ENCODE assay signal across 8 cellular contexts in genomic region chr1:172778461-172779455, GRCh38.
DNase-seq lines count a peak whose midpoint lies in the region; ATAC-seq, FAIRE-seq and TF ChIP-seq lines count a peak whose summit lies in the region.

No MANE protein-coding gene starts in this region.

- H3K36me3 Mint-ChIP-seq in GM23338 (ENCODE audit: low read depth) = no peaks in the 10 kb centered on the region

- TF ChIP-seq RAD21 in HepG2 (CRISPR knock-in tag; IDR thresholded peaks at IDR 0.05) = no peak

- H3K4me3 Mint-ChIP-seq in GM23338 = no peak overlapping the region

- peaks cover 8% of the 10 kb centered on the region for H3K9me2 ChIP-seq in GM23338 (ENCODE audit: insufficient read depth)

- H3K36me3 ChIP-seq in GM23338 (ENCODE audit: insufficient read depth) (no peaks in the 10 kb centered on the region), OCI-LY3 (replicated peaks; ENCODE audit: low read depth, low read length) (no peaks in the 10 kb centered on the region), HepG2 (replicated peaks in 1 of 2; ENCODE audit: control insufficient read depth in 1 of 2, insufficient read depth in 2 of 2, low read length in 2 of 2) (no peaks in the 10 kb centered on the region)

- TF ChIP-seq POLR2A in GM12891 (IDR thresholded peaks at IDR 0.05; ENCODE audit: low read depth, low read length) (no peak), HepG2 (IDR thresholded peaks at IDR 0.05; ENCODE audit: insufficient read depth in 1 of 2, low read depth in 2 of 2, low read length in 2 of 2) (no peak)

- H3K79me2 ChIP-seq in GM23338 (replicated peaks; ENCODE audit: insufficient read depth) (no peaks in the 10 kb centered on the region), OCI-LY3 (ENCODE audit: low read length) (no peaks in the 10 kb centered on the region), HepG2 (ENCODE audit: insufficient read depth, low read length) (no peaks in the 10 kb centered on the region)

- no peaks in the 10 kb centered on the region for H3K27me3 Mint-ChIP-seq in GM23338 (ENCODE audit: insufficient read depth, low read depth, poor library complexity)

- CTCF ChIA-PET in HepG2 (lab: Yijun Ruan, JAX; ENCODE audit: low intra/inter-chr PET ratio, low total read pairs) = no interaction called here

- no peaks in the 10 kb centered on the region for H3F3A ChIP-seq in GM23338 (replicated peaks; ENCODE audit: low read depth)

- H3K9me3 ChIP-seq in OCI-LY3 (ENCODE audit: insufficient read depth, low read length) = no peaks in the 10 kb centered on the region; the same call in 1 of the 2 replicates
- no peaks in the 10 kb centered on the region for H3K9me3 ChIP-seq in HepG2 (ENCODE audit: low read length)

- H3K9me3 Mint-ChIP-seq in GM23338 = peaks cover 7% of the 10 kb centered on the region; the same call in 1 of the 3 replicates

- H3K4me2 ChIP-seq in GM23338 = no peak overlapping the region
- peak overlapping the region; percentile 63 for H3K4me2 ChIP-seq in OCI-LY3 (ENCODE audit: low read length)
- no peak overlapping the region for H3K4me2 ChIP-seq in HepG2 (ENCODE audit: low read depth, low read length)

- no peaks in the 10 kb centered on the region for H3K27me3 ChIP-seq in GM23338 (ENCODE audit: insufficient read depth)
- H3K27me3 ChIP-seq in OCI-LY3 (ENCODE audit: low read depth, low read length) = no peaks in the 10 kb centered on the region
- no peaks in the 10 kb centered on the region; a peak in 1 of 5 replicates for H3K27me3 ChIP-seq in HepG2 (ENCODE audit: control insufficient read depth in 1 of 2, insufficient read depth in 2 of 2, low read length in 2 of 2)

- H2AFZ ChIP-seq in GM23338 = no peak overlapping the region
- H2AFZ ChIP-seq in OCI-LY3 (ENCODE audit: low read depth, low read length) = peak overlapping the region; percentile 41; the same call in 1 of the 2 replicates
- no peak overlapping the region for H2AFZ ChIP-seq in HepG2 (ENCODE audit: low read length)

- H3K4me3 ChIP-seq in GM23338 (no peak overlapping the region), OCI-LY3 (ENCODE audit: low read length) (peak overlapping the region; percentile 33), HepG2 (replicated peaks in 1 of 3; ENCODE audit: insufficient read depth in 1 of 3, low read depth in 2 of 3, low read length in 3 of 3) (no peak overlapping the region)

- no peak for ATAC-seq in GM23338
- no peak for ATAC-seq in HepG2

- H3K4me1 ChIP-seq in GM23338 (ENCODE audit: insufficient read depth) (no peaks in the 10 kb centered on the region), OCI-LY3 (ENCODE audit: low read length) (peaks cover 56% of the 10 kb centered on the region), HepG2 (ENCODE audit: insufficient read depth, low read length) (0 out of 2 replicates have a peak, but pooled peaks cover 6% of the 10 kb centered on the region)

- no TSS peak for BruUV-seq in HepG2 (replicated peaks; lab: Mats Ljungman, UMichigan)

- intact Hi-C loops in HepG2 (cut with micrococcal nuclease; ENCODE audit: unreplicated experiment) = no loop called here

- H3K4me1 Mint-ChIP-seq in GM23338 = peaks cover 8% of the 10 kb centered on the region; the same call in 2 of the 3 replicates

- WGBS in HepG2 (ENCODE audit: low lambda C conversion rate) = 23% methylated on average over 7 of the region's 7 CpGs

- FAIRE-seq in GM12891 (lab: Jason Lieb, UNC) (peak; percentile 90), HepG2 (lab: Jason Lieb, UNC) (no peak)

- H4K20me1 ChIP-seq in GM23338 (replicated peaks; ENCODE audit: insufficient read depth) (no peaks in the 10 kb centered on the region), OCI-LY3 (ENCODE audit: insufficient read depth, low read length) (no peaks in the 10 kb centered on the region), HepG2 (ENCODE audit: insufficient read depth, low read length) (no peaks in the 10 kb centered on the region)

- DNase-seq in GM12891 (ENCODE audit: insufficient read length, low spot score) = peak; percentile 16
- peak; percentile 21 for DNase-seq in GM23338 (ENCODE audit: low spot score)
- DNase-seq in HepG2 (ENCODE audit: low spot score) = no peak
- no peak for DNase-seq in T-helper 9 cell
- no peak for DNase-seq in NCI-H1694 (lab: John Stamatoyannopoulos, UW)
- no peak for DNase-seq in NCI-H82 treated with DMSO at 0.1 percent for 48 hours (lab: John Stamatoyannopoulos, UW; ENCODE audit: unreplicated experiment)
- no peak for DNase-seq in NCI-H524 (lab: John Stamatoyannopoulos, UW)

- H3K27ac ChIP-seq in GM23338 (ENCODE audit: low read depth) (no peak overlapping the region), OCI-LY3 (ENCODE audit: low read length) (peak overlapping the region; percentile 67), HepG2 (ENCODE audit: extremely low read length, insufficient read depth, low read length) (no peak overlapping the region)

- no peak overlapping the region for H3K27ac Mint-ChIP-seq in GM23338

- TF ChIP-seq EP300 in HepG2 (IDR thresholded peaks at IDR 0.05; ENCODE audit: low read depth in 2 of 2, low read length in 2 of 2) (no peak), HepG2 (CRISPR knock-in tag; IDR thresholded peaks at IDR 0.05; ENCODE audit: borderline replicate concordance) (no peak)

- peak overlapping the region; percentile 47 for H3K9ac ChIP-seq in OCI-LY3 (ENCODE audit: low read length)
- no peak overlapping the region for H3K9ac ChIP-seq in HepG2 (ENCODE audit: insufficient read depth, low read depth, low read length)

- in situ Hi-C loops in HepG2 (cut with HindIII; ENCODE audit: extremely low pct_ligation_motif_present, low pct_unique_long_range_greater_than_20kb) = no loop called here

- TF ChIP-seq CTCF in GM23338 (conservative IDR thresholded peaks at IDR 0.05; ENCODE audit: low read depth in 2 of 2) (peak in 1 of 2 experiments; percentile 27; a peak in 1 of 4 replicates), OCI-LY3 (IDR thresholded peaks at IDR 0.05; ENCODE audit: low read depth, low read length) (peak; percentile 67), HepG2 (CRISPR knock-in tag; IDR thresholded peaks at IDR 0.05) (no peak)

- POLR2A ChIA-PET in HepG2 (lab: Yijun Ruan, JAX) = no interaction called here

TF ChIP-seq in GM12891, 5 proteins besides CTCF, POLR2A, EP300 and RAD21:
- TF ChIP-seq SPI1 (IDR thresholded peaks at IDR 0.05; ENCODE audit: low read depth, low read length) = no peak
- TF ChIP-seq PAX5 (IDR thresholded peaks at IDR 0.05; ENCODE audit: insufficient read depth, low read length, severe bottlenecking) = no peak
- TF ChIP-seq POLR2AphosphoS5 (IDR thresholded peaks at IDR 0.05; ENCODE audit: low read depth, low read length) = no peak
- TF ChIP-seq POU2F2 (IDR thresholded peaks at IDR 0.05; ENCODE audit: low read depth, low read length) = no peak
- TF ChIP-seq TAF1 (IDR thresholded peaks at IDR 0.05; ENCODE audit: low read depth, low read length) = no peak

TF ChIP-seq in GM23338, 12 proteins besides CTCF, POLR2A, EP300 and RAD21 (continues in another document):
- TF ChIP-seq REST (IDR thresholded peaks at IDR 0.05; ENCODE audit: unreplicated experiment) = no peak
- TF ChIP-seq STAT1 (IDR thresholded peaks at IDR 0.05; ENCODE audit: unreplicated experiment) = no peak
- no peak for TF ChIP-seq EZH2 (IDR thresholded peaks at IDR 0.05; ENCODE audit: low read depth, unreplicated experiment)

TF ChIP-seq in HepG2, 621 proteins besides CTCF, POLR2A, EP300 and RAD21:
- TF ChIP-seq HDAC6 (IDR thresholded peaks at IDR 0.05; ENCODE audit: low read depth, low read length) (no peak), ATF4 (CRISPR knock-in tag; IDR thresholded peaks at IDR 0.05) (peak in 1 of 2 experiments; percentile 30; a peak in 1 of 4 replicates), ZNF20 (CRISPR knock-in tag; IDR thresholded peaks at IDR 0.05) (no peak), NFIB (CRISPR knock-in tag; IDR thresholded peaks at IDR 0.05; ENCODE audit: borderline replicate concordance) (no peak), ZBTB3 (CRISPR knock-in tag; IDR thresholded peaks at IDR 0.05; ENCODE audit: borderline replicate concordance, low read depth) (no peak), BATF2 (CRISPR knock-in tag; IDR thresholded peaks at IDR 0.05) (no peak), NFYB (CRISPR knock-in tag; IDR thresholded peaks at IDR 0.05) (no peak), ZFP36L1 (CRISPR knock-in tag; IDR thresholded peaks at IDR 0.05) (no peak), CEBPB (IDR thresholded peaks at IDR 0.05; ENCODE audit: borderline replicate concordance, low read depth, low read length) (0 out of 2 replicates have a peak, but pooled peaks have one; percentile 11), ZNF556 (CRISPR knock-in tag; IDR thresholded peaks at IDR 0.05; ENCODE audit: borderline replicate concordance) (no peak), BRD4 (CRISPR knock-in tag; IDR thresholded peaks at IDR 0.05) (no peak), TFAP4 (IDR thresholded peaks at IDR 0.05; ENCODE audit: borderline replicate concordance, low read depth) (0 out of 2 replicates have a peak, but pooled peaks have one; percentile 7)
TF ChIP-seq in HepG2: peak in this region for 3.

Comparison
In these comparisons a context has a peak if more than half of its experiments do, and no peak if none do; other contexts are left out.
1. DNase-seq: peak in GM12891 (single experiment) and GM23338 (single experiment); none in HepG2 (single experiment), T-helper 9 cell (single experiment), NCI-H1694 (single experiment), NCI-H82 treated with DMSO at 0.1 percent for 48 hours (single experiment) and NCI-H524 (0 of 2).